16 cellular contexts compared by ENCODE assay signal in the genomic region with DNA sequence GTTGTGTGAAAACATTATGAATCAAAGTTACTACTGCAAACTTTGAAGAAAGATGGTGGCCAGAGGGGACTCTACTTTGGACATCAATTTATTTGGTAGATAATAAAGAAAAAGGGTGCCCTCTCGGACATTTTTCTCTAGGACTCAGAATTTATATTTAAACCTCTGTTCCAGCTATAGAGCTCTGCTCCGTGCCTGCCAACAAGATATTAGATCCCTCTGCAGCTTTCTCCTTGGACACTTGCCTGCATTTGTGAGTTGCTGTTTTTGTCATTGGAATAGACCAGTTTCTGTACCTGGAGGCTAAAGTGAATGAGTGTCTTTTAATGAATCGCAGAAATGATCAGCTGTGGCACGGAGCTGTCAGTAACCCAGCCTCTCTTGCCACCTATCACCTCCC.
A peak's percentile ranks its signal among the peaks of the same experiment; 100 is the strongest.
DNase-seq lines count a peak whose midpoint lies in the region; TF ChIP-seq lines count a peak whose summit lies in the region.
"Had no signal": no experiment of that assay in that cellular context is flagged by ENCODE, and none has a peak within 500 bp of the region (broad histone marks: within the 10 kb centered on the region; RNA-seq: fewer than 3 reads in every experiment).

No MANE protein-coding gene starts in this region.

- H3K4me3 ChIP-seq in right atrium auricular region (no peak overlapping the region), mesendoderm (ENCODE audit: low read length) (no peak overlapping the region), skeletal muscle tissue (ENCODE audit: low read length in 3 of 3) (peak overlapping the region in 1 of 3 donors; percentile 11)
- H3K4me3 ChIP-seq: GM12878 had no signal

- H3K4me3 Mint-ChIP-seq in brain, result no peak overlapping the region
- H3K4me3 Mint-ChIP-seq: CD4-positive, alpha-beta memory T cell had no signal

- H3K9me3 ChIP-seq in right atrium auricular region, result peaks cover 7 to 14% of the 10 kb centered on the region in 2 donors
- peaks cover 0 to 5% (median 0%) of the 10 kb centered on the region in 3 donors for H3K9me3 ChIP-seq in skeletal muscle tissue (ENCODE audit: control insufficient read depth in 3 of 3, low read length in 3 of 3)

- peak overlapping the region in 4 of 5 experiments; percentile 62 to 95 (median 92) for H3K27ac Mint-ChIP-seq in brain
- H3K27ac Mint-ChIP-seq: CD4-positive, alpha-beta memory T cell had no signal

- no peaks in the 10 kb centered on the region for H3K79me2 ChIP-seq in mesendoderm (ENCODE audit: control insufficient read depth, insufficient read depth, low read length)

- H3K4me1 ChIP-seq in right atrium auricular region (peaks cover 3 to 31% of the 10 kb centered on the region in 2 donors), mesendoderm (ENCODE audit: control insufficient read depth, low read depth, low read length) (peaks cover 15% of the 10 kb centered on the region), skeletal muscle tissue (ENCODE audit: control insufficient read depth in 3 of 3, insufficient read depth in 3 of 3, low read length in 3 of 3) (peaks cover 20 to 38% (median 27%) of the 10 kb centered on the region in 3 donors)

- H3K36me3 Mint-ChIP-seq in brain, result peaks cover 26% of the 10 kb centered on the region

- peaks cover 28 to 46% (median 30%) of the 10 kb centered on the region in 5 experiments for H3K9me3 Mint-ChIP-seq in brain

- no peak overlapping the region for H2BK15ac ChIP-seq in mesendoderm (replicated peaks; ENCODE audit: low read depth)

- intact Hi-C loops in cardiac septum (cut with DNase I), result no loop called here

- peak overlapping the region; percentile 95 for H3K18ac ChIP-seq in mesendoderm (ENCODE audit: low read length)

- TF ChIP-seq CTCF in right atrium auricular region (IDR thresholded peaks at IDR 0.05) (no peak), brain (conservative IDR thresholded peaks at IDR 0.05) (no peak)

- no peak overlapping the region for H3K23ac ChIP-seq in mesendoderm (ENCODE audit: low read length)

- no peaks in the 10 kb centered on the region for H3K79me1 ChIP-seq in mesendoderm (ENCODE audit: low read length)

- peak overlapping the region; percentile 65 to 74 for H3K27ac ChIP-seq in right atrium auricular region
- peak overlapping the region; percentile 87 for H3K27ac ChIP-seq in mesendoderm (ENCODE audit: low read depth, low read length)
- H3K27ac ChIP-seq in skeletal muscle tissue (ENCODE audit: low read depth, low read length), result peak overlapping the region; percentile 79
- H3K27ac ChIP-seq: C4-2B, HL-60 had no signal

- H3K9ac ChIP-seq in mesendoderm (ENCODE audit: low read length) (no peak overlapping the region), skeletal muscle tissue (ENCODE audit: low read depth in 1 of 3, low read length in 3 of 3) (no peak overlapping the region)

- H2BK120ac ChIP-seq in mesendoderm (ENCODE audit: low read depth, low read length), result no peak overlapping the region

- peaks cover 8% of the 10 kb centered on the region for H3K27me3 Mint-ChIP-seq in brain
- H3K27me3 Mint-ChIP-seq: CD4-positive, alpha-beta memory T cell had no signal

- DNase-seq in right atrium auricular region (ENCODE audit: low spot score), result no peak
- DNase-seq in cardiac septum (ENCODE audit: low spot score), result no peak
- DNase-seq in mesendoderm, result no peak
- no peak for DNase-seq in HuH-7 (ENCODE audit: low spot score)
- DNase-seq in midbrain (lab: John Stamatoyannopoulos, UW), result no peak
- DNase-seq in anterior cingulate cortex (lab: John Stamatoyannopoulos, UW), result no peak
- DNase-seq: BE2C; CD4-positive, alpha-beta memory T cell; DMS79; GM23248; H7 had no signal

- peak overlapping the region; percentile 60 for H4K5ac ChIP-seq in mesendoderm (ENCODE audit: low read length)

- H3K4me2 ChIP-seq in mesendoderm (ENCODE audit: low read length), result no peak overlapping the region

- no peaks in the 10 kb centered on the region for H3K36me3 ChIP-seq in right atrium auricular region
- no peaks in the 10 kb centered on the region for H3K36me3 ChIP-seq in mesendoderm (ENCODE audit: control insufficient read depth, insufficient read depth, low read length)
- no peaks in the 10 kb centered on the region for H3K36me3 ChIP-seq in skeletal muscle tissue (ENCODE audit: control insufficient read depth in 3 of 3, insufficient read depth in 3 of 3, low read length in 3 of 3)
- H3K36me3 ChIP-seq: BE2C had no signal

- H4K8ac ChIP-seq in mesendoderm (ENCODE audit: low read depth, low read length), result no peak overlapping the region

- no peaks in the 10 kb centered on the region for H3K27me3 ChIP-seq in right atrium auricular region
- H3K27me3 ChIP-seq in mesendoderm (ENCODE audit: insufficient read depth, low read length, poor library complexity), result no peaks in the 10 kb centered on the region
- no peaks in the 10 kb centered on the region for H3K27me3 ChIP-seq in skeletal muscle tissue (ENCODE audit: control insufficient read depth in 3 of 3, insufficient read depth in 3 of 3, low read length in 3 of 3)
- H3K27me3 ChIP-seq: BE2C had no signal

- H3K4me1 Mint-ChIP-seq in brain, result peaks cover 49% of the 10 kb centered on the region

- WGBS in mesendoderm (ENCODE audit: extremely low coverage, insufficient coverage, low lambda C conversion rate), result no CpG with 5 or more reads among the region's 4 CpGs

- H2BK5ac ChIP-seq in mesendoderm (ENCODE audit: low read length), result peak overlapping the region; percentile 73

- H2AK5ac ChIP-seq in mesendoderm (ENCODE audit: low read length), result peak overlapping the region; percentile 80

- H3K4ac ChIP-seq in mesendoderm (ENCODE audit: low read depth, low read length), result no peak overlapping the region

- H3K56ac ChIP-seq in mesendoderm (ENCODE audit: low read length), result peak overlapping the region; percentile 71
